In genomic region chr7:12089951-12090756, GRCh38 we compare ENCODE assay signal across 20 cellular contexts.
"Had no signal": no experiment of that assay in that cellular context is flagged by ENCODE, and none has a peak within 500 bp of the region (broad histone marks: within the 10 kb centered on the region; RNA-seq: fewer than 3 reads in every experiment).

No MANE protein-coding gene starts in this region.

- H3K27ac Mint-ChIP-seq: activated CD4-positive, alpha-beta T cell treated with anti-CD3 and anti-CD28 coated beads, Interleukin-2, amount 10 ng/mL, durations not matched to agents 7 days and 5 days; activated naive CD4-positive, alpha-beta T cell treated with anti-CD3 and anti-CD28 coated beads, Interleukin-2, amount 50 U/mL, for 72 hours; activated T-cell treated with anti-CD3 and anti-CD28 coated beads, Interleukin-2, amount 50 U/mL, for 72 hours; T-helper 2 cell treated with Interferon-gamma antibody and Interleukin-4, amounts not matched to agents 5 μg/mL and 100 μg/mL, for 36 hours had no signal

- DNase-seq: activated CD4-positive, alpha-beta T cell treated with anti-CD3 and anti-CD28 coated beads, Interleukin-2, amount 10 ng/mL, durations not matched to agents 7 days and 5 days; activated CD4-positive, CD25-positive, alpha-beta regulatory T cell; activated CD8-positive, alpha-beta memory T cell treated with anti-CD3 and anti-CD28 coated beads, Interleukin-2, amount 50 U/mL, for 48 hours; activated gamma-delta T cell; activated T-cell treated with anti-CD3 and anti-CD28 coated beads, Interleukin-2, amount 50 U/mL, for 72 hours; central memory CD4-positive, alpha-beta T cell; cortex of kidney; effector CD8-positive, alpha-beta T cell; esophagus squamous epithelium; foreskin keratinocyte; midbrain; nucleus accumbens; stimulated activated CD4-positive, alpha-beta T cell treated with anti-CD3 and anti-CD28 coated beads, Interleukin-15, amount 100 ng/mL, for 24 hours; stimulated activated CD4-positive, alpha-beta T cell treated with anti-CD3 and anti-CD28 coated beads, Interleukin-4, amount 100 ng/mL, for 1 hour; stimulated activated naive CD4-positive, alpha-beta T cell; tibial artery had no signal

- H3K27me3 ChIP-seq: esophagus squamous epithelium, foreskin keratinocyte, tibial artery had no signal

- H3K36me3 Mint-ChIP-seq: activated naive CD4-positive, alpha-beta T cell treated with anti-CD3 and anti-CD28 coated beads, Interleukin-2, amount 50 U/mL, for 72 hours had no signal

- H3K4me3 ChIP-seq: esophagus squamous epithelium, lung, tibial artery had no signal

- H3K27ac ChIP-seq: esophagus squamous epithelium, foreskin keratinocyte, tibial artery had no signal

- H3K9me3 ChIP-seq: esophagus squamous epithelium, tibial artery had no signal

- ATAC-seq: activated naive CD4-positive, alpha-beta T cell treated with anti-CD3 and anti-CD28 coated beads, Interleukin-2, amount 50 U/mL, for 72 hours; activated T-cell treated with anti-CD3 and anti-CD28 coated beads, Interleukin-2, amount 50 U/mL, for 72 hours; foreskin keratinocyte had no signal

- H3K9me3 Mint-ChIP-seq: activated CD4-positive, alpha-beta T cell treated with anti-CD3 and anti-CD28 coated beads, Interleukin-2, amount 10 ng/mL, durations not matched to agents 7 days and 5 days; activated T-cell treated with anti-CD3 and anti-CD28 coated beads, Interleukin-2, amount 50 U/mL, for 72 hours; T-helper 2 cell treated with Interferon-gamma antibody and Interleukin-4, amounts not matched to agents 5 μg/mL and 100 μg/mL, for 36 hours had no signal

- H3K36me3 ChIP-seq: esophagus squamous epithelium, tibial artery had no signal

- FAIRE-seq: endothelial cell of umbilical vein had no signal

- H3K4me3 Mint-ChIP-seq: activated CD4-positive, alpha-beta T cell treated with anti-CD3 and anti-CD28 coated beads, Interleukin-2, amount 10 ng/mL, durations not matched to agents 7 days and 5 days; activated T-cell treated with anti-CD3 and anti-CD28 coated beads, Interleukin-2, amount 50 U/mL, for 72 hours; T-helper 2 cell treated with Interferon-gamma antibody and Interleukin-4, amounts not matched to agents 5 μg/mL and 100 μg/mL, for 36 hours had no signal

- H3K4me1 Mint-ChIP-seq: activated CD4-positive, alpha-beta T cell treated with anti-CD3 and anti-CD28 coated beads, Interleukin-2, amount 10 ng/mL, durations not matched to agents 7 days and 5 days had no signal

- H3K27me3 Mint-ChIP-seq: activated CD4-positive, alpha-beta T cell treated with anti-CD3 and anti-CD28 coated beads, Interleukin-2, amount 10 ng/mL, durations not matched to agents 7 days and 5 days had no signal

- H3K4me1 ChIP-seq: esophagus squamous epithelium, foreskin keratinocyte, tibial artery had no signal
